In genomic region chrX:44241551-44241950, GRCh38 we compare ENCODE assay signal across 1 cellular context.
TF ChIP-seq lines count a peak whose summit lies in the region.

No MANE protein-coding gene starts in this region.

TF ChIP-seq in A549, 52 proteins besides CTCF, POLR2A, EP300 and RAD21 (continued from another document):
- TF ChIP-seq, protein P1, sequence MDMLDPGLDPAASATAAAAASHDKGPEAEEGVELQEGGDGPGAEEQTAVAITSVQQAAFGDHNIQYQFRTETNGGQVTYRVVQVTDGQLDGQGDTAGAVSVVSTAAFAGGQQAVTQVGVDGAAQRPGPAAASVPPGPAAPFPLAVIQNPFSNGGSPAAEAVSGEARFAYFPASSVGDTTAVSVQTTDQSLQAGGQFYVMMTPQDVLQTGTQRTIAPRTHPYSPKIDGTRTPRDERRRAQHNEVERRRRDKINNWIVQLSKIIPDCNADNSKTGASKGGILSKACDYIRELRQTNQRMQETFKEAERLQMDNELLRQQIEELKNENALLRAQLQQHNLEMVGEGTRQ (IDR thresholded peaks at IDR 0.05) = no peak
TF ChIP-seq in A549: peak in this region for 0.
